ENCODE assay signal across 1 cellular context in the genomic region with DNA sequence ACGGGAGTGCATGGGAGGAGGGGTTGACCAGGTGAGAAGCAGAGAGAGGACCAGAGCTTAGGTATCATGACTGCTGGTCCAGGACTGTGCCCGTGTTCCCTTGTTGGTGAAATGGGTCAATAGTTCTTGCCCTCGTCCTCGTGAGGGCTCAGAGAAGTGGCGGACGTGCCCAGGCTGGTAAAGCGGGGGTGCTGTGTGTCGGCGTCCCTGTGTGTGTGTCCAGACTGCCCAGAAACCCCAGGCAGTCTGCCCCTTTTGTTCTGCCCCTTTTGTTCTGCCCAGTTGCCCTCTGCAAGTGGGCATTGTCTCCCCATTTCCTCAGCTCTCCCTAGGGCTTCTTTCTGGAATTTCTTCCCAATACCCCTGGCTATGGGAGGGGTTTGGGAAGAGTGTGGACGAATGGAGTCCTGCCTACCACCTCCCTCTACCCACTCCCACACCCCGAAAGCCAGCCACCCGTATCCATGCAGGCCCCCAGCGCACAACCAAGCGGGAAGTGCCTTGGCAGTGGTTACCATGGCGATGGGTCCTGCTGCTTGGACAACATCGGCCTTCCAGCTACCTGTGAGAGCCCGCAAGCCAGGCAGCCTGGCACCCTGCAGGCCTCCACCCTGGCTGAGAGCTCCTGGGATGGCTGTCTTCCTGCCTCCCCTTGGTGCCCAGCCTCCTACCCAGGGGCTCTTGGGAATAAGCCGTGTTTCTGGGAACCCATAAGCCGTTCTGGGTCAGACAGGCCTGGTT.
TF ChIP-seq lines count a peak whose summit lies in the region.

No MANE protein-coding gene starts in this region.

TF ChIP-seq in IMR-90, 13 proteins besides CTCF, POLR2A, EP300 and RAD21:
- TF ChIP-seq, protein P1, sequence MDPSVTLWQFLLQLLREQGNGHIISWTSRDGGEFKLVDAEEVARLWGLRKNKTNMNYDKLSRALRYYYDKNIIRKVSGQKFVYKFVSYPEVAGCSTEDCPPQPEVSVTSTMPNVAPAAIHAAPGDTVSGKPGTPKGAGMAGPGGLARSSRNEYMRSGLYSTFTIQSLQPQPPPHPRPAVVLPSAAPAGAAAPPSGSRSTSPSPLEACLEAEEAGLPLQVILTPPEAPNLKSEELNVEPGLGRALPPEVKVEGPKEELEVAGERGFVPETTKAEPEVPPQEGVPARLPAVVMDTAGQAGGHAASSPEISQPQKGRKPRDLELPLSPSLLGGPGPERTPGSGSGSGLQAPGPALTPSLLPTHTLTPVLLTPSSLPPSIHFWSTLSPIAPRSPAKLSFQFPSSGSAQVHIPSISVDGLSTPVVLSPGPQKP (IDR thresholded peaks at IDR 0.05; ENCODE audit: borderline replicate concordance, low read depth, low read length) = no peak
- no peak for TF ChIP-seq RCOR1 (IDR thresholded peaks at IDR 0.05; ENCODE audit: insufficient replicate concordance, low read length)
- TF ChIP-seq SMC3 (IDR thresholded peaks at IDR 0.05; ENCODE audit: low read depth, low read length) = no peak
- no peak for TF ChIP-seq RFX5 (IDR thresholded peaks at IDR 0.05; ENCODE audit: low read depth, low read length)
- no peak for TF ChIP-seq NFE2L2 (IDR thresholded peaks at IDR 0.05; ENCODE audit: low read depth, low read length)
- TF ChIP-seq MAFK (IDR thresholded peaks at IDR 0.05; ENCODE audit: low read depth, low read length) = no peak
- TF ChIP-seq, protein P2, sequence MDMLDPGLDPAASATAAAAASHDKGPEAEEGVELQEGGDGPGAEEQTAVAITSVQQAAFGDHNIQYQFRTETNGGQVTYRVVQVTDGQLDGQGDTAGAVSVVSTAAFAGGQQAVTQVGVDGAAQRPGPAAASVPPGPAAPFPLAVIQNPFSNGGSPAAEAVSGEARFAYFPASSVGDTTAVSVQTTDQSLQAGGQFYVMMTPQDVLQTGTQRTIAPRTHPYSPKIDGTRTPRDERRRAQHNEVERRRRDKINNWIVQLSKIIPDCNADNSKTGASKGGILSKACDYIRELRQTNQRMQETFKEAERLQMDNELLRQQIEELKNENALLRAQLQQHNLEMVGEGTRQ (IDR thresholded peaks at IDR 0.05; ENCODE audit: low read depth, low read length) = no peak
- TF ChIP-seq MAZ (IDR thresholded peaks at IDR 0.05; ENCODE audit: borderline replicate concordance, low read depth, low read length) = no peak
- no peak for TF ChIP-seq FOS (IDR thresholded peaks at IDR 0.05; ENCODE audit: low read depth, low read length)
- no peak for TF ChIP-seq CEBPB (IDR thresholded peaks at IDR 0.05; ENCODE audit: low read depth, low read length)
- TF ChIP-seq MXI1 (IDR thresholded peaks at IDR 0.05; ENCODE audit: borderline replicate concordance, low read depth, low read length) = no peak
- no peak for TF ChIP-seq BHLHE40 (IDR thresholded peaks at IDR 0.05; ENCODE audit: low read depth, low read length)
- TF ChIP-seq CHD1 (IDR thresholded peaks at IDR 0.05; ENCODE audit: low read depth, low read length) = no peak
